In the genomic region with DNA sequence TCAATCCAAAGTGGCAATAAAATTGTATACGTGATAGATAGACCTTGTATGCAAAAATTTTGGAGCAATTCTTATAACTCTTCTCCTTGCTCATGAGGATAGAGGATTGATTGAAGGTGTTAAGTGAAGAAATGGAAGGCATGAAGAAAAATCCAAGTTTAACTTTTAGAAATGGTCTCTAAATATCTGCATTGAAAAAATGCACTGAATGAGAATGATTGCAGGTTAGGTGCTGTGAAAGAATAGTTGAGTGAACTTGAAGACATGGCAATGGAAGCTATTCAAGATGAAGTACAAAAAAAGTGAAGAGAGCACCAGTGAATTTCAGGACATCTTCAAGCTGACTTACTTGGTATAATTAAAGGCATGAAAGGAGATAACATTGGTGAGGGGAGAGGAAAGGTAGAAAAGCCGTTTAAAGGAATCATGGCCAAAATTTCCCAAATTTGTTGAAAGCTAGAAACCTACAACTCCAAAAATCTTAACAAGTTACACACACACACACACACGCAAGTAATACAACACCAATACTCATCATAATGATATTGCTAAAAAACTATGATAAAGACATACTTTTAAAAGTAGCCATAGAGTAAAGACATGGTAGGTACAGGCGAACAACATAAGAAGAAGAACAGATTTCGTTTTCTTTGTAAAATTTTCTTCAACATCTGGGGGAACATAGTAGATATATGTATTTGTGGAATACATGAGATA, we compare ENCODE assay signal across 35 cellular contexts.
DNase-seq lines count a peak whose midpoint lies in the region; ATAC-seq, FAIRE-seq and TF ChIP-seq lines count a peak whose summit lies in the region.
"Had no signal": no experiment of that assay in that cellular context is flagged by ENCODE, and none has a peak within 500 bp of the region (broad histone marks: within the 10 kb centered on the region; RNA-seq: fewer than 3 reads in every experiment).

No MANE protein-coding gene starts in this region.

- ATAC-seq in GM23338 (no peak), K562 (no peak)
- ATAC-seq: A549; CD8-positive, alpha-beta T cell had no signal

- no peak for FAIRE-seq in K562 (lab: Jason Lieb, UNC)
- FAIRE-seq: A204.1, A549, D721Med had no signal

- H3K4me2 ChIP-seq in GM23338 (no peak overlapping the region), K562 (ENCODE audit: insufficient read depth, low read length) (no peak overlapping the region)
- H3K4me2 ChIP-seq: A549; BLaER1; BLaER1 treated with 17β-estradiol and CSF1 and Interleukin-3, amounts not matched to agents 10 nM and 100 nM had no signal

- peaks cover 97% of the 10 kb centered on the region for H3K27me3 ChIP-seq in GM23338 (ENCODE audit: insufficient read depth)
- H3K27me3 ChIP-seq in K562 (ENCODE audit: control insufficient read depth in 2 of 2, insufficient read depth in 2 of 2, low read length in 2 of 2) = peaks cover 8 to 26% of the 10 kb centered on the region in 2 experiments; a peak in 3 of 5 replicates
- H3K27me3 ChIP-seq in brain microvascular endothelial cell (replicated peaks) = peaks cover 45% of the 10 kb centered on the region
- H3K27me3 ChIP-seq: BLaER1 treated with 17β-estradiol and CSF1 and Interleukin-3, amounts not matched to agents 10 nM and 100 nM had no signal

- H3K9me2 ChIP-seq in GM23338 (ENCODE audit: insufficient read depth) = no peaks in the 10 kb centered on the region

- no peaks in the 10 kb centered on the region for H3K9me3 Mint-ChIP-seq in activated naive CD8-positive, alpha-beta T cell (ENCODE audit: low read depth)
- H3K9me3 Mint-ChIP-seq in activated naive CD8-positive, alpha-beta T cell treated with anti-CD3 and anti-CD28 coated beads for 36 hours = no peaks in the 10 kb centered on the region
- no peaks in the 10 kb centered on the region; the same call in 2 of the 3 replicates for H3K9me3 Mint-ChIP-seq in GM23338
- H3K9me3 Mint-ChIP-seq: CD14-positive monocyte; CD4-positive, alpha-beta memory T cell; CD4-positive, alpha-beta T cell; CD4-positive, CD25-positive, alpha-beta regulatory T cell; CD8-positive, alpha-beta memory T cell; CD8-positive, alpha-beta T cell had no signal

- H3K4me3 Mint-ChIP-seq in activated naive CD8-positive, alpha-beta T cell = no peak overlapping the region
- no peak overlapping the region for H3K4me3 Mint-ChIP-seq in activated naive CD8-positive, alpha-beta T cell treated with anti-CD3 and anti-CD28 coated beads for 36 hours
- H3K4me3 Mint-ChIP-seq in GM23338 = no peak overlapping the region
- H3K4me3 Mint-ChIP-seq: B cell; CD4-positive, alpha-beta memory T cell; CD4-positive, alpha-beta T cell; CD4-positive, CD25-positive, alpha-beta regulatory T cell; CD8-positive, alpha-beta T cell had no signal

- in situ Hi-C loops in K562 (cut with MboI) = no loop called here
- in situ Hi-C loops in brain microvascular endothelial cell (cut with HindIII; ENCODE audit: low pct_ligation_motif_present, low sequenced_read_pairs) = no loop called here

- H3K9ac ChIP-seq in K562 (ENCODE audit: insufficient read depth in 1 of 2, low read depth in 2 of 2, low read length in 2 of 2) = no peak overlapping the region
- H3K9ac ChIP-seq: BLaER1; BLaER1 treated with 17β-estradiol and CSF1 and Interleukin-3, amounts not matched to agents 10 nM and 100 nM had no signal

- no peaks in the 10 kb centered on the region for H3K9me3 ChIP-seq in K562 (replicated peaks; ENCODE audit: control insufficient read depth, insufficient read depth, low read depth, low read length)
- H3K9me3 ChIP-seq: A549; BE2C; BLaER1; BLaER1 treated with 17β-estradiol and CSF1 and Interleukin-3, amounts not matched to agents 10 nM and 100 nM; Caco-2 had no signal

- no peak for TF ChIP-seq POLR2A in K562 (conservative IDR thresholded peaks at IDR 0.05)

- H3K4me1 Mint-ChIP-seq in activated naive CD8-positive, alpha-beta T cell (ENCODE audit: low read depth) = no peaks in the 10 kb centered on the region
- no peaks in the 10 kb centered on the region for H3K4me1 Mint-ChIP-seq in activated naive CD8-positive, alpha-beta T cell treated with anti-CD3 and anti-CD28 coated beads for 36 hours
- H3K4me1 Mint-ChIP-seq in GM23338 = peaks cover 5% of the 10 kb centered on the region; the same call in 2 of the 3 replicates

- H3K27ac ChIP-seq in GM23338 (ENCODE audit: low read depth) = no peak overlapping the region
- H3K27ac ChIP-seq in K562 (ENCODE audit: extremely low read depth, low read depth, low read length) = no peak overlapping the region
- no peak overlapping the region for H3K27ac ChIP-seq in brain microvascular endothelial cell
- H3K27ac ChIP-seq: 22Rv1; A549; BLaER1; BLaER1 treated with 17β-estradiol and CSF1 and Interleukin-3, amounts not matched to agents 10 nM and 100 nM; C4-2B had no signal

- under 1% methylated on average over 5 of the region's 5 CpGs for WGBS in K562 (ENCODE audit: insufficient coverage, low coverage, missing lambda C conversion rate)

- H3K9me1 ChIP-seq in K562 (ENCODE audit: control insufficient read depth, insufficient read depth, low read length) = no peaks in the 10 kb centered on the region

- intact Hi-C loops in K562 (cut with micrococcal nuclease) = no loop called here

- TF ChIP-seq EP300 in K562 (IDR thresholded peaks at IDR 0.05; ENCODE audit: low read length) = no peak

- H3K36me3 ChIP-seq in GM23338 (ENCODE audit: insufficient read depth) = no peaks in the 10 kb centered on the region
- H3K36me3 ChIP-seq in K562 (ENCODE audit: control insufficient read depth, insufficient read depth, low read length) = no peaks in the 10 kb centered on the region
- no peaks in the 10 kb centered on the region for H3K36me3 ChIP-seq in brain microvascular endothelial cell (replicated peaks)
- H3K36me3 ChIP-seq: BE2C; BLaER1; BLaER1 treated with 17β-estradiol and CSF1 and Interleukin-3, amounts not matched to agents 10 nM and 100 nM had no signal

- POLR2A ChIA-PET in K562 (lab: Yijun Ruan, JAX) = interaction anchor here (0.6 to 5.3 kb wide), 6 partner anchors 11 to 177 kb away, joined by 3 to 41 read pairs (median 4); no protein-coding TSS in a partner anchor

- H3K4me3 ChIP-seq in GM23338 (no peak overlapping the region), K562 (no peak overlapping the region), brain microvascular endothelial cell (ENCODE audit: low read depth, low read length) (no peak overlapping the region)
- H3K4me3 ChIP-seq: A549; BLaER1; BLaER1 treated with 17β-estradiol and CSF1 and Interleukin-3, amounts not matched to agents 10 nM and 100 nM had no signal

- H3F3A ChIP-seq in GM23338 (replicated peaks; ENCODE audit: low read depth) = no peaks in the 10 kb centered on the region

- no TSS peak for BruUV-seq in K562 (replicated peaks; lab: Mats Ljungman, UMichigan)

- TF ChIP-seq CTCF in GM23338 (conservative IDR thresholded peaks at IDR 0.05; ENCODE audit: low read depth in 2 of 2) (no peak), K562 (IDR thresholded peaks at IDR 0.05 in 2 of 3, conservative IDR thresholded peaks at IDR 0.05 in 1 of 3; ENCODE audit: insufficient read depth in 2 of 3, low read depth in 1 of 3, low read length in 3 of 3) (no peak), brain microvascular endothelial cell (IDR thresholded peaks at IDR 0.05; ENCODE audit: low read depth, low read length, missing control alignments) (no peak)

- CTCF ChIA-PET in K562 (lab: Yijun Ruan, JAX; ENCODE audit: low intra/inter-chr PET ratio) = no interaction called here

- no peaks in the 10 kb centered on the region for H3K36me3 Mint-ChIP-seq in activated naive CD8-positive, alpha-beta T cell
- no peaks in the 10 kb centered on the region for H3K36me3 Mint-ChIP-seq in activated naive CD8-positive, alpha-beta T cell treated with anti-CD3 and anti-CD28 coated beads for 36 hours
- H3K36me3 Mint-ChIP-seq in GM23338 (ENCODE audit: low read depth) = no peaks in the 10 kb centered on the region
- H3K36me3 Mint-ChIP-seq: CD14-positive monocyte; CD4-positive, alpha-beta memory T cell; CD4-positive, CD25-positive, alpha-beta regulatory T cell; CD8-positive, alpha-beta T cell had no signal

- no peak for TF ChIP-seq RAD21 in K562 (CRISPR knock-in tag; conservative IDR thresholded peaks at IDR 0.05 in 1 of 2, IDR thresholded peaks at IDR 0.05 in 1 of 2)

- peak overlapping the region; percentile 3 for H3K27ac Mint-ChIP-seq in activated naive CD8-positive, alpha-beta T cell
- no peak overlapping the region for H3K27ac Mint-ChIP-seq in activated naive CD8-positive, alpha-beta T cell treated with anti-CD3 and anti-CD28 coated beads for 36 hours
- H3K27ac Mint-ChIP-seq in GM23338 = no peak overlapping the region
- H3K27ac Mint-ChIP-seq: B cell; CD14-positive monocyte; CD4-positive, alpha-beta T cell; CD8-positive, alpha-beta T cell had no signal

- peaks cover 17% of the 10 kb centered on the region for H3K27me3 Mint-ChIP-seq in activated naive CD8-positive, alpha-beta T cell
- peaks cover 40% of the 10 kb centered on the region for H3K27me3 Mint-ChIP-seq in activated naive CD8-positive, alpha-beta T cell treated with anti-CD3 and anti-CD28 coated beads for 36 hours
- H3K27me3 Mint-ChIP-seq in GM23338 (ENCODE audit: insufficient read depth, low read depth, poor library complexity) = peaks cover 49% of the 10 kb centered on the region

- H3K4me1 ChIP-seq in GM23338 (ENCODE audit: insufficient read depth) (no peaks in the 10 kb centered on the region), K562 (replicated peaks in 1 of 2; ENCODE audit: control insufficient read depth in 2 of 2, insufficient read depth in 2 of 2, low read length in 2 of 2) (peaks cover 0 to 12% of the 10 kb centered on the region in 2 experiments; a peak in 1 of 5 replicates)
- H3K4me1 ChIP-seq: A549, BE2C, Caco-2 had no signal

- H3K79me2 ChIP-seq in GM23338 (replicated peaks; ENCODE audit: insufficient read depth) = no peaks in the 10 kb centered on the region
- H3K79me2 ChIP-seq in K562 (ENCODE audit: control insufficient read depth, insufficient read depth, low read length) = no peaks in the 10 kb centered on the region

- no peak for DNase-seq in activated naive CD8-positive, alpha-beta T cell treated with anti-CD3 and anti-CD28 coated beads for 36 hours
- DNase-seq in GM23338 (ENCODE audit: low spot score) = no peak
- no peak for DNase-seq in K562 (ENCODE audit: extremely low read depth in 1 of 4, low spot score in 3 of 4)
- DNase-seq in effector CD8-positive, alpha-beta T cell (lab: John Stamatoyannopoulos, UW) = no peak
- no peak for DNase-seq in brain microvascular endothelial cell
- DNase-seq: 8988T; ACHN; AML-193; BE2C; C1 segment of cervical spinal cord; Caco-2; Calu3; CD4-positive, alpha-beta memory T cell; CD4-positive, alpha-beta T cell; CD4-positive, CD25-positive, alpha-beta regulatory T cell; CD8-positive, alpha-beta memory T cell; CD8-positive, alpha-beta T cell; COR-L47; DMS 273 treated with DMSO at 0.1 percent for 48 hours; DMS153; DMS53; DMS79; DMS79 treated with DMSO at 0.1 percent for 48 hours; DND-41; EL had no signal

- H2AFZ ChIP-seq in GM23338 = no peak overlapping the region
- no peak overlapping the region for H2AFZ ChIP-seq in K562 (ENCODE audit: low read depth, low read length)

- no peaks in the 10 kb centered on the region for H4K20me1 ChIP-seq in GM23338 (replicated peaks; ENCODE audit: insufficient read depth)
- H4K20me1 ChIP-seq in K562 (replicated peaks; ENCODE audit: control insufficient read depth, insufficient read depth, low read length) = peaks cover 9% of the 10 kb centered on the region
- H4K20me1 ChIP-seq: BLaER1; BLaER1 treated with 17β-estradiol and CSF1 and Interleukin-3, amounts not matched to agents 10 nM and 100 nM had no signal
